ENCODE assay signal across 10 cellular contexts in the genomic region with DNA sequence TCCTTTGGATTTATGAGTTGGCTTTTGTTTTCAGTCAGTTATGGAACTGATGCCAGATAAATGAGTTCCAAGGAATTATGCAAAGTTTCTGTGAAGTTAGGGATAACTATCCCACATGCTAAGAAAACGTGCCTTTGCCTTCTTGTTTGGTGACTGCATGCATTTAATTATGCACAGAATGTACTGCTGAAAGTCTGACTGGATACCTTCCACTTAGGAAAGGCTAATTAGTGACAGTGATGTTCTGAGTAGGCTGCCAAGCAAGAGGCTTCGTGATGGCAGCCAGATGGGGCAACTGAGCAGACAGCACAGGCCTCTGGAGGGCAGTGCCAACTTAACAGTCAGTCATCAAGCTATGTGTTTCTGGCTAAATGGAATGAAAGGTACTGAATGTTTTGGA.
A peak's percentile ranks its signal among the peaks of the same experiment; 100 is the strongest.
DNase-seq lines count a peak whose midpoint lies in the region; ATAC-seq, FAIRE-seq and TF ChIP-seq lines count a peak whose summit lies in the region.
"Had no signal": no experiment of that assay in that cellular context is flagged by ENCODE, and none has a peak within 500 bp of the region (broad histone marks: within the 10 kb centered on the region; RNA-seq: fewer than 3 reads in every experiment).

No MANE protein-coding gene starts in this region.

- no peaks in the 10 kb centered on the region for H3K36me3 ChIP-seq in bronchial epithelial cell (ENCODE audit: control insufficient read depth, insufficient read depth, low read length)
- H3K36me3 ChIP-seq in colonic mucosa: no peaks in the 10 kb centered on the region

- no peaks in the 10 kb centered on the region for H3K36me3 Mint-ChIP-seq in natural killer cell

- H3K9ac ChIP-seq in colonic mucosa (ENCODE audit: low read depth in 2 of 2, low read length in 2 of 2): no peak overlapping the region

- no peaks in the 10 kb centered on the region for H3K9me3 ChIP-seq in colonic mucosa

- no peak overlapping the region for H3K27ac ChIP-seq in colonic mucosa

- FAIRE-seq in bronchial epithelial cell (lab: Jason Lieb, UNC): no peak

- intact Hi-C loops in natural killer cell (cut with micrococcal nuclease): no loop called here
- intact Hi-C loops in colonic mucosa (cut with DNase I): no loop called here

- H3K27me3 Mint-ChIP-seq in natural killer cell (ENCODE audit: low read depth in 2 of 2): no peaks in the 10 kb centered on the region

- no peak overlapping the region for H3K4me3 ChIP-seq in bronchial epithelial cell (ENCODE audit: low read depth, low read length)
- H3K4me3 ChIP-seq in colonic mucosa: no peak overlapping the region

- H3K27ac Mint-ChIP-seq in natural killer cell: no peak overlapping the region

- H3K4me1 ChIP-seq in colonic mucosa: no peaks in the 10 kb centered on the region

- DNase-seq in DMS53 treated with DMSO at 0.1 percent for 48 hours (lab: John Stamatoyannopoulos, UW; ENCODE audit: unreplicated experiment) (peak; percentile 3), LHCN-M2 (ENCODE audit: low read depth) (peak; percentile 36), bronchial epithelial cell (ENCODE audit: low read depth) (peak; percentile 60), lung microvascular endothelial cell (ENCODE audit: low read depth in 2 of 2) (peak; percentile 11 to 41), natural killer cell (no peak), colonic mucosa (no peak), GM19238 (ENCODE audit: insufficient read length, low spot score) (no peak)
- DNase-seq: DND-41, NCI-H748 treated with DMSO at 0.1 percent for 48 hours had no signal

- H3K27me3 ChIP-seq in bronchial epithelial cell (ENCODE audit: control insufficient read depth, insufficient read depth, low read length) (no peaks in the 10 kb centered on the region), colonic mucosa (no peaks in the 10 kb centered on the region)

- no peak overlapping the region for H3K4me3 Mint-ChIP-seq in natural killer cell

- H3K4me1 Mint-ChIP-seq in natural killer cell: no peaks in the 10 kb centered on the region

- TF ChIP-seq CTCF in bronchial epithelial cell (IDR thresholded peaks at IDR 0.05; ENCODE audit: insufficient read depth, low read length, severe bottlenecking) (peak; percentile 78), natural killer cell (IDR thresholded peaks at IDR 0.05) (no peak), colonic mucosa (IDR thresholded peaks at IDR 0.05) (no peak)

- H3K9me3 Mint-ChIP-seq in natural killer cell: peaks cover 0 to 6% of the 10 kb centered on the region in 2 donors

- ATAC-seq in natural killer cell (no peak), HG03280 (IDR thresholded peaks at IDR 0.05; ENCODE audit: unreplicated experiment) (no peak)

Comparison
In these comparisons a context has a peak if more than half of its experiments do, and no peak if none do; other contexts are left out.
1. DNase-seq: peak in DMS53 treated with DMSO at 0.1 percent for 48 hours (single experiment), LHCN-M2 (single experiment), bronchial epithelial cell (single experiment) and lung microvascular endothelial cell (2 of 2); none in natural killer cell (single experiment), colonic mucosa (single experiment) and GM19238 (single experiment).